Comparison of ENCODE assay signal across 8 cellular contexts in genomic region chr22:50200333-50201190, GRCh38. TPM values are rescaled to one million over a fixed set of nuclear protein-coding genes. Genes with fewer than 3 reads are reported as not detected.
A peak's percentile ranks its signal among the peaks of the same experiment; 100 is the strongest.
DNase-seq lines count a peak whose midpoint lies in the region; ATAC-seq and TF ChIP-seq lines count a peak whose summit lies in the region.

Gene SELENOO (plus strand): TSS chr22:50201011. CDS start chr22:50201037, 26 bp downstream.

- H3K27ac ChIP-seq in lower lobe of right lung, result peak within 1 kb of the TSS; percentile 81

- peak within 1 kb of the TSS; percentile 83 for H3K4me3 Mint-ChIP-seq in activated CD8-positive, alpha-beta T cell treated with anti-CD3 and anti-CD28 coated beads for 36 hours

- H3K36me3 Mint-ChIP-seq in activated CD8-positive, alpha-beta T cell treated with anti-CD3 and anti-CD28 coated beads for 36 hours (ENCODE audit: low read depth), result peaks cover 19% of the 10 kb centered on the region

- ATAC-seq in HG03442 (IDR thresholded peaks at IDR 0.05; ENCODE audit: unreplicated experiment) (peak; percentile 60), lower lobe of right lung (peak; percentile 94 to 95)
- peak; percentile 95 for ATAC-seq in activated CD8-positive, alpha-beta T cell treated with anti-CD3 and anti-CD28 coated beads for 36 hours

- DNase-seq in AML-193 (lab: John Stamatoyannopoulos, UW), result peak; percentile 76
- DNase-seq in NCI-H82 treated with DMSO at 0.1 percent for 48 hours (lab: John Stamatoyannopoulos, UW; ENCODE audit: unreplicated experiment), result peak; percentile 58
- peak; percentile 94 for DNase-seq in activated CD8-positive, alpha-beta T cell treated with anti-CD3 and anti-CD28 coated beads for 36 hours
- peak; percentile 95 for DNase-seq in ecto neural progenitor cell (ENCODE audit: low spot score)
- DNase-seq in lower lobe of right lung, result peak; percentile 93
- DNase-seq in stimulated activated CD4-positive, alpha-beta T cell treated with anti-CD3 and anti-CD28 coated beads, TNF-alpha, amount 100 ng/mL, for 1 hour (ENCODE audit: low read depth in 3 of 3, low spot score in 1 of 3), result peak; percentile 73 to 90 (median 81)

- POLR2A ChIA-PET in activated CD8-positive, alpha-beta T cell treated with anti-CD3 and anti-CD28 coated beads for 36 hours (lab: Charles Lee), result interaction anchor here (0.9 to 2.1 kb wide), 6 partner anchors 10 to 29 kb away, joined by 3 to 11 read pairs (median 4); no protein-coding TSS in a partner anchor

- no peaks in the 10 kb centered on the region for H3K9me3 Mint-ChIP-seq in activated CD8-positive, alpha-beta T cell treated with anti-CD3 and anti-CD28 coated beads for 36 hours

- intact Hi-C loops in activated CD8-positive, alpha-beta T cell treated with anti-CD3 and anti-CD28 coated beads for 36 hours (cut with micrococcal nuclease), result no loop called here
- intact Hi-C loops in lower lobe of right lung (cut with DNase I), result no loop called here

- H3K36me3 ChIP-seq in lower lobe of right lung, result peaks cover 51% of the 10 kb centered on the region

- no peaks in the 10 kb centered on the region for H3K9me3 ChIP-seq in lower lobe of right lung

- H3K4me3 ChIP-seq in lower lobe of right lung, result peak within 1 kb of the TSS; percentile 77

- H3K27me3 ChIP-seq in lower lobe of right lung (ENCODE audit: low read depth), result no peaks in the 10 kb centered on the region

- CTCF ChIA-PET in activated CD8-positive, alpha-beta T cell treated with anti-CD3 and anti-CD28 coated beads for 36 hours (lab: Charles Lee), result no interaction called here

- H3K4me1 ChIP-seq in lower lobe of right lung, result peaks cover 22% of the 10 kb centered on the region

- H3K27me3 Mint-ChIP-seq in activated CD8-positive, alpha-beta T cell treated with anti-CD3 and anti-CD28 coated beads for 36 hours, result no peaks in the 10 kb centered on the region

- TF ChIP-seq POLR2A in GM19193 (IDR thresholded peaks at IDR 0.05; ENCODE audit: extremely low read depth, insufficient read depth, insufficient read length), result peak; percentile 76

- TF ChIP-seq CTCF in activated CD8-positive, alpha-beta T cell treated with anti-CD3 and anti-CD28 coated beads for 36 hours (IDR thresholded peaks at IDR 0.05), result no peak
- no peak for TF ChIP-seq CTCF in lower lobe of right lung (IDR thresholded peaks at IDR 0.05)

- peaks cover 27% of the 10 kb centered on the region for H3K4me1 Mint-ChIP-seq in activated CD8-positive, alpha-beta T cell treated with anti-CD3 and anti-CD28 coated beads for 36 hours (ENCODE audit: low read depth)

- peak within 1 kb of the TSS; percentile 64 for H3K27ac Mint-ChIP-seq in activated CD8-positive, alpha-beta T cell treated with anti-CD3 and anti-CD28 coated beads for 36 hours

RNA-seq across cellular contexts. Expression of gene SELENOO, which starts in this region (rescaled TPM):
- 10 to 100 TPM; 24.0 to 25.5 TPM for total RNA-seq in activated CD8-positive, alpha-beta T cell treated with anti-CD3 and anti-CD28 coated beads for 36 hours
- 18.7 TPM for total RNA-seq in lower lobe of right lung

Comparison
In these comparisons a context has a peak if more than half of its experiments do, and no peak if none do; other contexts are left out.
1. Peak in every context shown above with its lines: DNase-seq, ATAC-seq, H3K4me3 ChIP-seq and H3K27ac ChIP-seq.